In genomic region chr9:27726244-27727141, GRCh38 we compare ENCODE assay signal across 9 cellular contexts.
DNase-seq lines count a peak whose midpoint lies in the region; FAIRE-seq and TF ChIP-seq lines count a peak whose summit lies in the region.
"Had no signal": no experiment of that assay in that cellular context is flagged by ENCODE, and none has a peak within 500 bp of the region (broad histone marks: within the 10 kb centered on the region; RNA-seq: fewer than 3 reads in every experiment).

No MANE protein-coding gene starts in this region.

- H3K27ac ChIP-seq in HEK293 (ENCODE audit: extremely low read depth, low read depth, low read length) (no peak overlapping the region), SU-DHL-6 (ENCODE audit: low read depth, low read length) (no peak overlapping the region), keratinocyte (ENCODE audit: control insufficient read depth, insufficient read depth, low read length) (no peak overlapping the region)

- H3K4me3 ChIP-seq in HEK293 (ENCODE audit: low read depth, low read length) = no peak overlapping the region
- H3K4me3 ChIP-seq in SU-DHL-6 (ENCODE audit: insufficient read depth, low read length, poor library complexity, severe bottlenecking) = no peak overlapping the region
- H3K4me3 ChIP-seq in keratinocyte (ENCODE audit: control insufficient read depth in 2 of 3, extremely low read depth in 1 of 3, insufficient read depth in 2 of 3, low read depth in 1 of 3, low read length in 3 of 3) = no peak overlapping the region

- no peaks in the 10 kb centered on the region for H3F3A ChIP-seq in SU-DHL-6 (ENCODE audit: insufficient read depth)

- H3K4me2 ChIP-seq in SU-DHL-6 (ENCODE audit: low read depth, low read length, poor library complexity, severe bottlenecking) (no peak overlapping the region), keratinocyte (ENCODE audit: control insufficient read depth, extremely low read depth, insufficient read depth, low read depth, low read length) (peak overlapping the region; percentile 25)

- intact Hi-C loops in MCF 10A (cut with micrococcal nuclease) = loop anchor here (1.0 to 5.0 kb wide), 6 partner anchors 162 to 1966 kb away; no protein-coding TSS in a partner anchor

- H3K36me3 Mint-ChIP-seq in MCF 10A (ENCODE audit: insufficient read depth, unreplicated experiment) = no peaks in the 10 kb centered on the region
- H3K36me3 Mint-ChIP-seq: CD8-positive, alpha-beta memory T cell had no signal

- H3K36me3 ChIP-seq in HEK293 (ENCODE audit: control insufficient read depth in 2 of 2, insufficient read depth in 1 of 2, low read length in 2 of 2) (no peaks in the 10 kb centered on the region), SU-DHL-6 (ENCODE audit: low read length) (no peaks in the 10 kb centered on the region), keratinocyte (ENCODE audit: control insufficient read depth in 2 of 2, extremely low read depth in 1 of 2, insufficient read depth in 2 of 2, low read length in 2 of 2) (no peaks in the 10 kb centered on the region)

- no peak overlapping the region for H2AFZ ChIP-seq in SU-DHL-6 (ENCODE audit: low read depth, low read length, severe bottlenecking)
- no peak overlapping the region for H2AFZ ChIP-seq in keratinocyte (ENCODE audit: control insufficient read depth, low read length)

- no peaks in the 10 kb centered on the region for H3K27me3 ChIP-seq in SU-DHL-6 (ENCODE audit: low read length)
- H3K27me3 ChIP-seq in keratinocyte (ENCODE audit: control insufficient read depth, extremely low read depth, insufficient read depth, low read length) = peaks cover 8% of the 10 kb centered on the region

- H3K79me2 ChIP-seq in SU-DHL-6 (ENCODE audit: insufficient read depth, low read length) (no peaks in the 10 kb centered on the region), keratinocyte (ENCODE audit: control insufficient read depth, insufficient read depth, low read length) (no peaks in the 10 kb centered on the region)

- CTCF ChIA-PET in HEK293 (lab: Yijun Ruan, JAX) = interaction anchor here (0.5 to 5.8 kb wide), 22 partner anchors 9 to 1455 kb away, joined by 3 to 79 read pairs (median 4); no protein-coding TSS in a partner anchor
- CTCF ChIA-PET in MCF 10A (lab: Yijun Ruan, JAX) = interaction anchor here (0.5 to 10.2 kb wide), 34 partner anchors 9 to 1533 kb away, joined by 3 to 179 read pairs (median 4); no protein-coding TSS in a partner anchor

- dilution Hi-C loops in keratinocyte (cut with MboI; ENCODE audit: extremely low pct_ligation_motif_present, low sequenced_read_pairs) = loop anchor here (5.0 kb wide), 1 partner anchor 341 kb away; no protein-coding TSS in a partner anchor

- no peaks in the 10 kb centered on the region for H3K9me2 ChIP-seq in SU-DHL-6 (replicated peaks; ENCODE audit: insufficient read depth, low read length)

- POLR2A ChIA-PET in HEK293 (lab: Yijun Ruan, JAX) = no interaction called here
- POLR2A ChIA-PET in MCF 10A (lab: Yijun Ruan, JAX) = interaction anchor here (1.2 kb wide), 1 partner anchor 347 kb away, joined by 5 read pairs; no protein-coding TSS in a partner anchor

- H3K4me1 Mint-ChIP-seq in MCF 10A (ENCODE audit: insufficient read depth, unreplicated experiment) = peaks cover 5% of the 10 kb centered on the region
- H3K4me1 Mint-ChIP-seq: CD8-positive, alpha-beta memory T cell had no signal

- FAIRE-seq in keratinocyte (lab: Jason Lieb, UNC) = peak; percentile 77

- H3K9me3 Mint-ChIP-seq in MCF 10A (ENCODE audit: unreplicated experiment) = no peaks in the 10 kb centered on the region
- H3K9me3 Mint-ChIP-seq: CD8-positive, alpha-beta memory T cell had no signal

- H3K4me1 ChIP-seq in HEK293 (ENCODE audit: control insufficient read depth, insufficient read depth, low read length) = no peaks in the 10 kb centered on the region
- H3K4me1 ChIP-seq in keratinocyte (ENCODE audit: control insufficient read depth, extremely low read depth, insufficient read depth, low read length) = no peaks in the 10 kb centered on the region

- DNase-seq in NCI-H1417 (lab: John Stamatoyannopoulos, UW) = peak; percentile 42 to 92 (median 83)
- no peak for DNase-seq in NCI-H1417 treated with DMSO at 0.1 percent for 48 hours (lab: John Stamatoyannopoulos, UW)
- peak; percentile 80 for DNase-seq in NCI-H1092 (lab: John Stamatoyannopoulos, UW)
- DNase-seq in MCF 10A (ENCODE audit: unreplicated experiment) = peak; percentile 80
- DNase-seq in keratinocyte (ENCODE audit: low read depth, low spot score) = peak; percentile 28
- peak; percentile 47 to 55 for DNase-seq in stimulated activated CD4-positive, alpha-beta T cell treated with anti-CD3 and anti-CD28 coated beads, Interleukin-2, amount 100 ng/mL, for 24 hours

- H3K4me3 Mint-ChIP-seq in MCF 10A (ENCODE audit: unreplicated experiment) = no peak overlapping the region
- H3K4me3 Mint-ChIP-seq: CD8-positive, alpha-beta memory T cell had no signal

- H3K9me1 ChIP-seq in keratinocyte (ENCODE audit: control insufficient read depth, extremely low read depth, insufficient read depth, low read length) = no peaks in the 10 kb centered on the region

- peak; percentile 28; the same call in 1 of the 2 replicates for TF ChIP-seq CTCF in HEK293 (tag by site-specific recombination; IDR thresholded peaks at IDR 0.05)
- peak; percentile 51 for TF ChIP-seq CTCF in SU-DHL-6 (IDR thresholded peaks at IDR 0.05; ENCODE audit: insufficient read depth, low read length, poor library complexity, severe bottlenecking)
- TF ChIP-seq CTCF in MCF 10A (IDR thresholded peaks at IDR 0.05; ENCODE audit: unreplicated experiment) = peak; percentile 85
- TF ChIP-seq CTCF in keratinocyte (optimal IDR thresholded peaks at IDR 0.05 in 1 of 3, IDR thresholded peaks at IDR 0.05 in 1 of 3, conservative IDR thresholded peaks at IDR 0.05 in 1 of 3; ENCODE audit: extremely low read depth in 1 of 3, insufficient read depth in 2 of 3, low read length in 3 of 3) = peak; percentile 81 to 91 (median 90)

- H4K20me1 ChIP-seq in SU-DHL-6 (ENCODE audit: low read depth, low read length) (no peaks in the 10 kb centered on the region), keratinocyte (ENCODE audit: control insufficient read depth, extremely low read depth, insufficient read depth, low read length) (no peaks in the 10 kb centered on the region)

- no peak overlapping the region for H3K27ac Mint-ChIP-seq in MCF 10A (ENCODE audit: low read depth, unreplicated experiment)
- H3K27ac Mint-ChIP-seq: CD8-positive, alpha-beta memory T cell had no signal

- peaks cover 58% of the 10 kb centered on the region for H3K27me3 Mint-ChIP-seq in MCF 10A (ENCODE audit: insufficient read depth, unreplicated experiment)

- BruUV-seq in MCF 10A (replicated peaks; lab: Mats Ljungman, UMichigan) = no TSS peak

- no peaks in the 10 kb centered on the region for H3K9me3 ChIP-seq in HEK293 (ENCODE audit: control insufficient read depth, insufficient read depth, low read depth, low read length)
- H3K9me3 ChIP-seq in SU-DHL-6 (ENCODE audit: insufficient read depth, low read length) = no peaks in the 10 kb centered on the region
- H3K9me3 ChIP-seq in keratinocyte (ENCODE audit: control insufficient read depth, low read depth, low read length) = no peaks in the 10 kb centered on the region

- H3K9ac ChIP-seq in SU-DHL-6 (ENCODE audit: low read length) (no peak overlapping the region), keratinocyte (ENCODE audit: control insufficient read depth, extremely low read depth, insufficient read depth, low read length) (no peak overlapping the region)

TF ChIP-seq in HEK293, 187 proteins besides CTCF, POLR2A, EP300 and RAD21:
- peak; percentile 91 for TF ChIP-seq ZNF654 (tag by site-specific recombination; IDR thresholded peaks at IDR 0.05; ENCODE audit: low read depth)
- no peak for TF ChIP-seq ZNF426 (tag by site-specific recombination; IDR thresholded peaks at IDR 0.05)
TF ChIP-seq in HEK293: peak in this region for 1.

Comparison
In these comparisons a context has a peak if more than half of its experiments do, and no peak if none do; other contexts are left out.
1. CTCF ChIP-seq: peak in every context shown above with its lines; median percentile 90 in keratinocyte; 85 in MCF 10A; 51 in SU-DHL-6; 28 in HEK293.